In genomic region chr3:162897286-162897685, GRCh38 we compare ENCODE assay signal across 28 cellular contexts.
"Had no signal": no experiment of that assay in that cellular context is flagged by ENCODE, and none has a peak within 500 bp of the region (broad histone marks: within the 10 kb centered on the region; RNA-seq: fewer than 3 reads in every experiment).

No MANE protein-coding gene starts in this region.

- H3K4me1 ChIP-seq: pancreas, prostate gland, right lobe of liver, sigmoid colon, spleen, suprapubic skin, testis, tibial artery, transverse colon, vagina had no signal

- H3K9me3 ChIP-seq: neutrophil, pancreas, prostate gland, right lobe of liver, suprapubic skin, testis, tibial artery, vagina had no signal

- H3K36me3 ChIP-seq: neutrophil, pancreas, prostate gland, right lobe of liver, sigmoid colon, spleen, suprapubic skin, tibial artery, transverse colon, vagina had no signal

- H3K27ac ChIP-seq: neutrophil, pancreas, prostate gland, right lobe of liver, sigmoid colon, spleen, suprapubic skin, testis, tibial artery, transverse colon, vagina had no signal

- H3K27me3 ChIP-seq: neutrophil, pancreas, right lobe of liver, sigmoid colon, spleen, suprapubic skin, testis, tibial artery, transverse colon, vagina had no signal

- DNase-seq: naive thymus-derived CD4-positive, alpha-beta T cell; natural killer cell; nephron progenitor cell; nucleus accumbens; pancreas; right cardiac atrium; right lobe of liver; sigmoid colon; spleen; stimulated activated CD4-positive, alpha-beta T cell treated with anti-CD3 and anti-CD28 coated beads, Interleukin-12 subunit alpha, Interleukin-12 subunit beta, amount 100 ng/mL, for 4 hours; stimulated activated CD4-positive, alpha-beta T cell treated with anti-CD3 and anti-CD28 coated beads, Interleukin-1b, Interleukin-23, amount 100 ng/mL, for 48 hours; stimulated activated CD4-positive, alpha-beta T cell treated with anti-CD3 and anti-CD28 coated beads, Interleukin-4, amount 100 ng/mL, for 1 hour; stimulated activated CD4-positive, alpha-beta T cell treated with anti-CD3 and anti-CD28 coated beads, Interleukin-4, amount 100 ng/mL, for 4 hours; stimulated activated CD8-positive, alpha-beta memory T cell treated with anti-CD3 and anti-CD28 coated beads, Interleukin-4, amount 100 ng/mL, for 48 hours; stimulated activated naive CD4-positive, alpha-beta T cell; stimulated activated naive CD8-positive, alpha-beta T cell treated with anti-CD3 and anti-CD28 coated beads, Interleukin-15, amount 100 ng/mL, for 72 hours; stimulated activated naive CD8-positive, alpha-beta T cell treated with anti-CD3 and anti-CD28 coated beads, Interleukin-15, Interleukin-2, amounts not matched to agents 100 U/mL and 50 U/mL, for 24 hours; substantia nigra; testis; tibial artery; transverse colon had no signal

- ATAC-seq: naive thymus-derived CD4-positive, alpha-beta T cell; natural killer cell; pancreas; right cardiac atrium; right lobe of liver; stimulated activated memory B cell treated with anti-CD40 and anti-IgM and Interleukin-4, amounts not matched to agents 10 μg/mL and 1 μg/mL and 100 μg/mL, for 72 hours; stimulated activated naive CD8-positive, alpha-beta T cell treated with anti-CD3 and anti-CD28 coated beads, Interleukin-15, amount 100 ng/mL, for 72 hours; stimulated activated naive CD8-positive, alpha-beta T cell treated with anti-CD3 and anti-CD28 coated beads, Interleukin-15, Interleukin-2, amounts not matched to agents 100 U/mL and 50 U/mL, for 24 hours had no signal

- FAIRE-seq: pancreas, urothelium cell line had no signal

- H3K4me3 ChIP-seq: pancreas, prostate gland, right lobe of liver, sigmoid colon, smooth muscle cell, spleen, suprapubic skin, testis, tibial artery, transverse colon, vagina had no signal
